14 cellular contexts compared by ENCODE assay signal in the genomic region with DNA sequence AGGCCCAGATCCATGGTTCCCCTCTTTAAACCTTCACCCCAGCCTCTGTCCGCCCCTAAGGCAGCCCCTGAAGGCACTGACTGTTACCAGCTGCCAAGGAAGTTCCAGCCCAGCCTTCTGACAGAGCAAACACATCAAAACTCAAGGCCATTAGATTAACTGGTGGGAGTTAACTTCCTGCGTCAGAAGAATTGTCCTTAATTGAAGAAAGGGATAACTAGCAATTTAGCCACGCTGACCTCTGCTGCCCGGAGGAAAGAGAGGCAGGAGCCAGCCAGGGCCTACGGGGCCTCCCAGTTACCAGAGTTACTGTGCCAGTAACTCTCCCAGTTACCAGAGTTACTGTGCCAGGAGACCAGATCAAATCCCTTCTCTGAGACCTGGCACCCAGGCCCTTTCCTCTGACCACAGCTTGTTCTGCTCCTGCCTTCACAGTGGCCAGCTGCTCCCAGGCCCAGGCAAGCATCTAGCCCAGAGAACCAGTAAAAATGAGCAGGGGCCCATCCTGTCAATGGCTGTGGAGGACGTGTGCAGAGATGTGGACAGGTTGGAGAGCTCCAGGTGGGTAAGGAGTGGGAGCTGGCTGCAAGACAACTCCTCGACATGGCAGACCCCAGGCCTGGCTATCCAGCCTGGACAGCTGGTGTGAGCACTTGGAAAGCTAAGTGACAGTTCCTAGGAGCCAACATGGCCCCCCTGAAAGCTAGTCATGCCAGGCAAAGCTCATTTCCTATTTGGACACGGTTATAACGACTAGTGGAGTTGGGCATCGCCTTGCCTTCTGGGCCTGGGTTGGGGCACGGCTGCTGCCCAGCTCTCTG. TPM values are rescaled to one million over a fixed set of nuclear protein-coding genes. Genes with fewer than 3 reads are reported as not detected.
DNase-seq lines count a peak whose midpoint lies in the region; ATAC-seq and TF ChIP-seq lines count a peak whose summit lies in the region.
"Had no signal": no experiment of that assay in that cellular context is flagged by ENCODE, and none has a peak within 500 bp of the region (broad histone marks: within the 10 kb centered on the region; RNA-seq: fewer than 3 reads in every experiment).

No MANE protein-coding gene starts in this region.

- H3K36me3 Mint-ChIP-seq in neural crest cell (ENCODE audit: low read depth) = no peaks in the 10 kb centered on the region

- H3K4me1 Mint-ChIP-seq in neural crest cell = peaks cover 14% of the 10 kb centered on the region

- DNase-seq in ACHN = peak; percentile 13
- DNase-seq in dermis blood vessel endothelial cell = peak; percentile 39
- DNase-seq in neural crest cell (ENCODE audit: low read depth, low spot score) = no peak
- no peak for DNase-seq in LoVo (ENCODE audit: low spot score)
- no peak for DNase-seq in AG08396 (ENCODE audit: low spot score)
- DNase-seq: activated naive CD8-positive, alpha-beta T cell treated with anti-CD3 and anti-CD28 coated beads for 36 hours; kidney glomerular epithelial cell; midbrain; NCI-H1436; stimulated activated CD4-positive, alpha-beta T cell treated with anti-CD3 and anti-CD28 coated beads, Interleukin-12 subunit alpha, Interleukin-12 subunit beta, amount 100 ng/mL, for 4 hours had no signal

- TF ChIP-seq RAD21 in Ishikawa (IDR thresholded peaks at IDR 0.05; ENCODE audit: low read depth) = peak; percentile 37; the same call in 1 of the 2 replicates

- H3K27ac Mint-ChIP-seq in neural crest cell (ENCODE audit: unreplicated experiment) = peak overlapping the region; percentile 63
- H3K27ac Mint-ChIP-seq: activated naive CD8-positive, alpha-beta T cell treated with anti-CD3 and anti-CD28 coated beads for 36 hours had no signal

- TF ChIP-seq CTCF in neural crest cell (conservative IDR thresholded peaks at IDR 0.05) = no peak

- H3K4me3 Mint-ChIP-seq in neural crest cell = peak overlapping the region; percentile 56
- H3K4me3 Mint-ChIP-seq: activated naive CD8-positive, alpha-beta T cell treated with anti-CD3 and anti-CD28 coated beads for 36 hours had no signal

- H3K9me3 Mint-ChIP-seq in neural crest cell = no peaks in the 10 kb centered on the region
- H3K9me3 Mint-ChIP-seq: activated naive CD8-positive, alpha-beta T cell treated with anti-CD3 and anti-CD28 coated beads for 36 hours had no signal

- in situ Hi-C loops in ACHN (cut with HindIII; ENCODE audit: low pct_ligation_motif_present, low pct_unique_long_range_greater_than_20kb, low sequenced_read_pairs) = no loop called here

- H3K27me3 Mint-ChIP-seq in neural crest cell (ENCODE audit: low read depth) = peaks cover 54% of the 10 kb centered on the region

- ATAC-seq in HG02642 (IDR thresholded peaks at IDR 0.05; ENCODE audit: poor library complexity, unreplicated experiment) (no peak), HG03108 (IDR thresholded peaks at IDR 0.05; ENCODE audit: unreplicated experiment) (no peak)
- ATAC-seq: activated CD4-positive, CD25-positive, alpha-beta regulatory T cell treated with anti-CD3 and anti-CD28 coated beads, Interleukin-2, amount 50 U/mL, for 24 hours had no signal

- TF ChIP-seq EP300 in Ishikawa (IDR thresholded peaks at IDR 0.05; ENCODE audit: borderline replicate concordance) = no peak

TF ChIP-seq in Ishikawa, 13 proteins besides CTCF, POLR2A, EP300 and RAD21:
- TF ChIP-seq NFIC (IDR thresholded peaks at IDR 0.05) (no peak), TEAD4 (IDR thresholded peaks at IDR 0.05) (no peak), YY1 (IDR thresholded peaks at IDR 0.05; ENCODE audit: low read depth) (no peak), CREB1 (IDR thresholded peaks at IDR 0.05; ENCODE audit: low read depth) (no peak), TAF1 (IDR thresholded peaks at IDR 0.05; ENCODE audit: low read depth) (no peak), CEBPB (IDR thresholded peaks at IDR 0.05) (no peak), ZBTB7A (IDR thresholded peaks at IDR 0.05; ENCODE audit: low read depth) (no peak), FOXM1 (IDR thresholded peaks at IDR 0.05; ENCODE audit: borderline replicate concordance, low read depth) (no peak), EGR1 (IDR thresholded peaks at IDR 0.05) (no peak), TCF12 (IDR thresholded peaks at IDR 0.05; ENCODE audit: low read depth) (no peak)
- TF ChIP-seq, protein P1, sequence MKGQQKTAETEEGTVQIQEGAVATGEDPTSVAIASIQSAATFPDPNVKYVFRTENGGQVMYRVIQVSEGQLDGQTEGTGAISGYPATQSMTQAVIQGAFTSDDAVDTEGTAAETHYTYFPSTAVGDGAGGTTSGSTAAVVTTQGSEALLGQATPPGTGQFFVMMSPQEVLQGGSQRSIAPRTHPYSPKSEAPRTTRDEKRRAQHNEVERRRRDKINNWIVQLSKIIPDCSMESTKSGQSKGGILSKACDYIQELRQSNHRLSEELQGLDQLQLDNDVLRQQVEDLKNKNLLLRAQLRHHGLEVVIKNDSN (IDR thresholded peaks at IDR 0.05) = no peak
- TF ChIP-seq, protein P2, sequence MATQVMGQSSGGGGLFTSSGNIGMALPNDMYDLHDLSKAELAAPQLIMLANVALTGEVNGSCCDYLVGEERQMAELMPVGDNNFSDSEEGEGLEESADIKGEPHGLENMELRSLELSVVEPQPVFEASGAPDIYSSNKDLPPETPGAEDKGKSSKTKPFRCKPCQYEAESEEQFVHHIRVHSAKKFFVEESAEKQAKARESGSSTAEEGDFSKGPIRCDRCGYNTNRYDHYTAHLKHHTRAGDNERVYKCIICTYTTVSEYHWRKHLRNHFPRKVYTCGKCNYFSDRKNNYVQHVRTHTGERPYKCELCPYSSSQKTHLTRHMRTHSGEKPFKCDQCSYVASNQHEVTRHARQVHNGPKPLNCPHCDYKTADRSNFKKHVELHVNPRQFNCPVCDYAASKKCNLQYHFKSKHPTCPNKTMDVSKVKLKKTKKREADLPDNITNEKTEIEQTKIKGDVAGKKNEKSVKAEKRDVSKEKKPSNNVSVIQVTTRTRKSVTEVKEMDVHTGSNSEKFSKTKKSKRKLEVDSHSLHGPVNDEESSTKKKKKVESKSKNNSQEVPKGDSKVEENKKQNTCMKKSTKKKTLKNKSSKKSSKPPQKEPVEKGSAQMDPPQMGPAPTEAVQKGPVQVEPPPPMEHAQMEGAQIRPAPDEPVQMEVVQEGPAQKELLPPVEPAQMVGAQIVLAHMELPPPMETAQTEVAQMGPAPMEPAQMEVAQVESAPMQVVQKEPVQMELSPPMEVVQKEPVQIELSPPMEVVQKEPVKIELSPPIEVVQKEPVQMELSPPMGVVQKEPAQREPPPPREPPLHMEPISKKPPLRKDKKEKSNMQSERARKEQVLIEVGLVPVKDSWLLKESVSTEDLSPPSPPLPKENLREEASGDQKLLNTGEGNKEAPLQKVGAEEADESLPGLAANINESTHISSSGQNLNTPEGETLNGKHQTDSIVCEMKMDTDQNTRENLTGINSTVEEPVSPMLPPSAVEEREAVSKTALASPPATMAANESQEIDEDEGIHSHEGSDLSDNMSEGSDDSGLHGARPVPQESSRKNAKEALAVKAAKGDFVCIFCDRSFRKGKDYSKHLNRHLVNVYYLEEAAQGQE (IDR thresholded peaks at IDR 0.05; ENCODE audit: low read depth) = no peak
- TF ChIP-seq, protein P3, sequence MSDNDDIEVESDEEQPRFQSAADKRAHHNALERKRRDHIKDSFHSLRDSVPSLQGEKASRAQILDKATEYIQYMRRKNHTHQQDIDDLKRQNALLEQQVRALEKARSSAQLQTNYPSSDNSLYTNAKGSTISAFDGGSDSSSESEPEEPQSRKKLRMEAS (IDR thresholded peaks at IDR 0.05) = no peak

RNA-seq across cellular contexts. Expression of a gene that starts 2.8 kb away (rescaled TPM):
- total RNA-seq in dermis blood vessel endothelial cell (0.23 and 0.34 TPM in 2 replicates), neural crest cell (1.3 and 1.4 TPM in 2 replicates)

Comparison
In these comparisons a context has a peak if more than half of its experiments do, and no peak if none do; other contexts are left out.
1. DNase-seq: peak in ACHN (single experiment) and dermis blood vessel endothelial cell (single experiment); none in neural crest cell (single experiment), LoVo (single experiment) and AG08396 (single experiment).